ENCODE assay signal across 8 cellular contexts in the genomic region with DNA sequence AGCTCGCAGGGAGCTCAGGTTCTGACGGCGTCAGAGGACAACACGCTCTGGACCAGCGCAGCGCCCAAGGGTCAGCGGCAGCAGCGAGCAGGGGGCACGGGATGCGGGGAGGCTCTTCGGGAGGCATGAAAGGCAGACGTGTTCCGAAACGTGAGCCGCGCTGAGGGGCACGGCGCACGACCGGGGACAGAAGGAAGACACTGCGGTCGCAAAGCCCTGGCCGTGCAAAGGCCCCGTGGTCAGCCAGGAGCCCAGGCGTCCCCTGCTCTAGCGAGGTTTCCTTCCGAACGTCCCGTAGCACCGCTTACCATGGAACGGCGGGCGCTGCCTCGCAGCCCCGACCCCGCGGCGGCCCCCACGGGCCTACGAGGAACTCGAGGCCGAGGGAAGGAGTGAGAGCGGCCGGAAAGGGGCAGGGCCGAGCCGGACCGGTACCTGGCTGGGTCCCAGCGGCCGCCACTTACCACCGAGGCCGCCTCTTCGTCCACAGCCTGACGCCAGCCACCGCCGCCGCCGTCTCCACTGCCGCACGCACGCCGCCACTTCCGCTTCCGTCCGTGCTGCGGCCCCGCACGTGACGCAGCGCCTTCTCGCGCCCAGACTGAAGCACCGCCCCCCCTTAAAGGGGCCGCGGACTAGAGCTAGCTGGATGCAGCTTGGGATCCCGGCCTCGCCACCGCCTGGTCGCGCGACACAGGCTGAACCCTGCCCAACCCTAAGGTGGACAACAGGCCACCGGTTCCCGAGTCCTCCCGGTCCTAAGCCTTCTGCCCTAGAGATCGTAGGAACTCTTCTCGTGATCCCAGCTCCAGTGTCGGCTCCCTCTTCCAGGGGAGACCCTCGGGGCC. TPM values are rescaled to one million over a fixed set of nuclear protein-coding genes. Genes with fewer than 3 reads are reported as not detected.
DNase-seq lines count a peak whose midpoint lies in the region; ATAC-seq and TF ChIP-seq lines count a peak whose summit lies in the region.

No MANE protein-coding gene starts in this region.

- H3K9me3 Mint-ChIP-seq in activated naive CD4-positive, alpha-beta T cell treated with anti-CD3 and anti-CD28 coated beads, Interleukin-2, amount 50 U/mL, for 24 hours: no peaks in the 10 kb centered on the region

- TF ChIP-seq RAD21 in HCT116 (IDR thresholded peaks at IDR 0.05; ENCODE audit: low read depth): no peak

- POLR2A ChIA-PET in HCT116 (lab: Charles Lee): interaction anchor here (0.8 to 1.1 kb wide), 5 partner anchors 9 to 30 kb away, joined by 3 to 10 read pairs (median 5); a partner anchor contains a TSS

- peak overlapping the region; percentile 95 for H3K27ac ChIP-seq in HCT116 (ENCODE audit: low read depth, low read length)
- H3K27ac ChIP-seq in SK-N-MC: peak overlapping the region; percentile 87
- peak overlapping the region; percentile 71 to 93 for H3K27ac ChIP-seq in thoracic aorta

- H3K36me3 Mint-ChIP-seq in activated naive CD4-positive, alpha-beta T cell treated with anti-CD3 and anti-CD28 coated beads, Interleukin-2, amount 50 U/mL, for 24 hours: peaks cover 4% of the 10 kb centered on the region

- H3K27me3 Mint-ChIP-seq in activated naive CD4-positive, alpha-beta T cell treated with anti-CD3 and anti-CD28 coated beads, Interleukin-2, amount 50 U/mL, for 24 hours: no peaks in the 10 kb centered on the region

- H2AFZ ChIP-seq in HCT116 (ENCODE audit: low read depth, low read length, poor library complexity, severe bottlenecking): no peak overlapping the region

- CTCF ChIA-PET in HCT116 (lab: Charles Lee): interaction anchor here (0.7 to 3.3 kb wide), 4 partner anchors 9 to 54 kb away, joined by 3 to 12 read pairs (median 3); no protein-coding TSS in a partner anchor

- intact Hi-C loops in HCT116 (cut with micrococcal nuclease): no loop called here

- TSS peak; percentile 71 for BruUV-seq in HCT116 (replicated peaks; lab: Mats Ljungman, UMichigan)

- H3K9me3 ChIP-seq in HCT116 (ENCODE audit: control insufficient read depth in 1 of 2, insufficient read depth in 1 of 2, low read depth in 1 of 2, low read length in 2 of 2): no peaks in the 10 kb centered on the region
- no peaks in the 10 kb centered on the region for H3K9me3 ChIP-seq in SK-N-MC (ENCODE audit: low read depth, low read length)
- H3K9me3 ChIP-seq in thoracic aorta: no peaks in the 10 kb centered on the region

- H3K9ac ChIP-seq in HCT116 (ENCODE audit: low read length) (peak overlapping the region; percentile 95), SK-N-MC (ENCODE audit: insufficient read length) (peak overlapping the region; percentile 97)

- DNase-seq in GDM1 (lab: John Stamatoyannopoulos, UW) (peak; percentile 88), HCT116 (ENCODE audit: low read depth, low spot score) (peak; percentile 68), MV-4-11 (lab: John Stamatoyannopoulos, UW) (peak; percentile 93), SK-N-MC (ENCODE audit: low read depth, low spot score) (no peak), glomerular visceral epithelial cell (ENCODE audit: extremely low spot score) (peak; percentile 89), omental fat pad (ENCODE audit: low spot score) (peak; percentile 85), thoracic aorta (ENCODE audit: low spot score) (peak; percentile 74)

- peak; percentile 96 for ATAC-seq in HCT116
- ATAC-seq in omental fat pad (ENCODE audit: low FRiP score): peak; percentile 90
- ATAC-seq in thoracic aorta (ENCODE audit: insufficient number of reproducible peaks, low FRiP score, low read depth): peak; percentile 81

- peak; percentile 69 for TF ChIP-seq POLR2A in HCT116 (IDR thresholded peaks at IDR 0.05; ENCODE audit: borderline replicate concordance, extremely low read depth, insufficient read depth, insufficient read length)

- no peaks in the 10 kb centered on the region for H3K27me3 ChIP-seq in HCT116 (ENCODE audit: insufficient read depth, low read length)
- H3K27me3 ChIP-seq in thoracic aorta (replicated peaks; ENCODE audit: insufficient read depth): no peaks in the 10 kb centered on the region

- H3K36me3 ChIP-seq in HCT116 (ENCODE audit: control insufficient read depth in 1 of 2, insufficient read depth in 2 of 2, low read length in 2 of 2) (peaks cover 3 to 13% of the 10 kb centered on the region in 2 experiments; a peak in 2 of 4 replicates), SK-N-MC (ENCODE audit: insufficient read depth, low read length) (peaks cover 4% of the 10 kb centered on the region; the same call in 1 of the 2 replicates), thoracic aorta (no peaks in the 10 kb centered on the region)

- H3K9me2 ChIP-seq in HCT116 (ENCODE audit: insufficient read depth): no peaks in the 10 kb centered on the region

- H3K4me2 ChIP-seq in HCT116 (ENCODE audit: low read length): peak overlapping the region; percentile 98

- H3K4me1 Mint-ChIP-seq in activated naive CD4-positive, alpha-beta T cell treated with anti-CD3 and anti-CD28 coated beads, Interleukin-2, amount 50 U/mL, for 24 hours: peaks cover 14% of the 10 kb centered on the region

- H3K4me3 ChIP-seq in HCT116 (replicated peaks in 1 of 2; ENCODE audit: low read depth in 1 of 2, low read length in 2 of 2) (peak overlapping the region; percentile 76 to 95), SK-N-MC (peak overlapping the region; percentile 98), thoracic aorta (peak overlapping the region; percentile 71)

- H3K4me1 ChIP-seq in HCT116 (ENCODE audit: control insufficient read depth in 1 of 2, insufficient read depth in 2 of 2, low read length in 2 of 2) (peaks cover 12 to 20% of the 10 kb centered on the region in 2 experiments), thoracic aorta (ENCODE audit: control insufficient read depth in 1 of 2, low read depth in 2 of 2) (peaks cover 29 to 41% of the 10 kb centered on the region in 2 donors)

- TF ChIP-seq CTCF in HCT116 (IDR thresholded peaks at IDR 0.05 in 2 of 3, conservative IDR thresholded peaks at IDR 0.05 in 1 of 3; ENCODE audit: borderline replicate concordance in 1 of 3, insufficient read depth in 1 of 3, low read depth in 2 of 3, low read length in 2 of 3) (peak in 1 of 3 experiments; percentile 14; a peak in 1 of 6 replicates), omental fat pad (IDR thresholded peaks at IDR 0.05) (no peak), thoracic aorta (IDR thresholded peaks at IDR 0.05) (no peak)

- H3K27ac Mint-ChIP-seq in activated naive CD4-positive, alpha-beta T cell treated with anti-CD3 and anti-CD28 coated beads, Interleukin-2, amount 50 U/mL, for 24 hours: peak overlapping the region; percentile 95

- H3K4me3 Mint-ChIP-seq in activated naive CD4-positive, alpha-beta T cell treated with anti-CD3 and anti-CD28 coated beads, Interleukin-2, amount 50 U/mL, for 24 hours: peak overlapping the region; percentile 98

- peaks cover 11% of the 10 kb centered on the region; the same call in 1 of the 2 replicates for H4K20me1 ChIP-seq in HCT116 (ENCODE audit: insufficient read depth)

- H3K79me2 ChIP-seq in HCT116 (ENCODE audit: insufficient read depth, low read length): peaks cover 54% of the 10 kb centered on the region

- RAD21 ChIA-PET in HCT116 (lab: Charles Lee; ENCODE audit: low non-redundant PET in 1 of 2, low total read pairs in 2 of 2, uncharacterized antibody in 2 of 2, unreplicated experiment in 2 of 2): no interaction called here

TF ChIP-seq in HCT116, 20 proteins besides CTCF, POLR2A, EP300 and RAD21 (continues in another document):
- peak; percentile 89 for TF ChIP-seq POLR2AphosphoS5 (IDR thresholded peaks at IDR 0.05; ENCODE audit: low read depth, low read length)
- TF ChIP-seq TCF7L2 (IDR thresholded peaks at IDR 0.05; ENCODE audit: borderline replicate concordance, extremely low read depth, insufficient read depth, insufficient read length): peak; percentile 65
- TF ChIP-seq, protein P1, sequence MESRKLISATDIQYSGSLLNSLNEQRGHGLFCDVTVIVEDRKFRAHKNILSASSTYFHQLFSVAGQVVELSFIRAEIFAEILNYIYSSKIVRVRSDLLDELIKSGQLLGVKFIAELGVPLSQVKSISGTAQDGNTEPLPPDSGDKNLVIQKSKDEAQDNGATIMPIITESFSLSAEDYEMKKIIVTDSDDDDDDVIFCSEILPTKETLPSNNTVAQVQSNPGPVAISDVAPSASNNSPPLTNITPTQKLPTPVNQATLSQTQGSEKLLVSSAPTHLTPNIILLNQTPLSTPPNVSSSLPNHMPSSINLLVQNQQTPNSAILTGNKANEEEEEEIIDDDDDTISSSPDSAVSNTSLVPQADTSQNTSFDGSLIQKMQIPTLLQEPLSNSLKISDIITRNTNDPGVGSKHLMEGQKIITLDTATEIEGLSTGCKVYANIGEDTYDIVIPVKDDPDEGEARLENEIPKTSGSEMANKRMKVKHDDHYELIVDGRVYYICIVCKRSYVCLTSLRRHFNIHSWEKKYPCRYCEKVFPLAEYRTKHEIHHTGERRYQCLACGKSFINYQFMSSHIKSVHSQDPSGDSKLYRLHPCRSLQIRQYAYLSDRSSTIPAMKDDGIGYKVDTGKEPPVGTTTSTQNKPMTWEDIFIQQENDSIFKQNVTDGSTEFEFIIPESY (IDR thresholded peaks at IDR 0.05; ENCODE audit: extremely low read depth, insufficient replicate concordance, low read length): peak; percentile 80
- TF ChIP-seq YY1 (IDR thresholded peaks at IDR 0.05; ENCODE audit: extremely low read depth, insufficient replicate concordance, low read depth, low read length): peak; percentile 29
- peak; percentile 59; the same call in 1 of the 2 replicates for TF ChIP-seq ZFX (IDR thresholded peaks at IDR 0.05)
- TF ChIP-seq, protein P2, sequence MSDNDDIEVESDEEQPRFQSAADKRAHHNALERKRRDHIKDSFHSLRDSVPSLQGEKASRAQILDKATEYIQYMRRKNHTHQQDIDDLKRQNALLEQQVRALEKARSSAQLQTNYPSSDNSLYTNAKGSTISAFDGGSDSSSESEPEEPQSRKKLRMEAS (IDR thresholded peaks at IDR 0.05): peak; percentile 99
- no peak for TF ChIP-seq EZH2 (IDR thresholded peaks at IDR 0.05)
- TF ChIP-seq SIN3A (IDR thresholded peaks at IDR 0.05; ENCODE audit: low read depth): peak; percentile 99

RNA-seq across cellular contexts. Expression of a gene that starts 9.4 kb away (rescaled TPM):
- total RNA-seq in HCT116 (2021; ENCODE audit: unreplicated experiment) (68.2 TPM), omental fat pad (100 to 1,000 TPM in 1 of 4 donors, 10 to 100 TPM in 3; 70.1 to 117 (median 87.8) TPM), thoracic aorta (100 to 1,000 TPM in 1 of 2 donors, 10 to 100 TPM in 1; 96.8 to 143 TPM)
- polyA plus RNA-seq in HCT116 (2012): 39.6 and 42.3 TPM in 2 replicates

RNA-seq across cellular contexts. Expression of a gene that starts 12.5 kb away (rescaled TPM):
- 64.3 TPM for total RNA-seq in HCT116 (2021; ENCODE audit: unreplicated experiment)
- polyA plus RNA-seq in HCT116 (2012): 29.9 and 33.0 TPM in 2 replicates
- 10 to 100 TPM in 1 of 4 donors, 1 to 10 TPM in 3; 4.0 to 19.5 (median 6.7) TPM for total RNA-seq in omental fat pad
- total RNA-seq in thoracic aorta: 10 to 100 TPM in 1 of 2 donors, 1 to 10 TPM in 1; 7.7 to 11.0 TPM

RNA-seq across cellular contexts. Expression of a gene that starts 27.6 kb away (rescaled TPM):
- 52.2 TPM for total RNA-seq in HCT116 (2021; ENCODE audit: unreplicated experiment)
- 37.4 and 54.0 TPM in 2 replicates for polyA plus RNA-seq in HCT116 (2012)
- total RNA-seq in omental fat pad: 10 to 100 TPM; 17.0 to 31.3 (median 19.6) TPM
- total RNA-seq in thoracic aorta: 10 to 100 TPM; 18.2 to 24.5 TPM

RNA-seq across cellular contexts. Expression of a gene that starts 29.3 kb away (rescaled TPM):
- total RNA-seq in HCT116 (2021; ENCODE audit: unreplicated experiment) (15.9 TPM), omental fat pad (1 to 10 TPM; 2.4 to 6.2 (median 3.9) TPM), thoracic aorta (1 to 10 TPM; 3.9 to 8.4 TPM)
- polyA plus RNA-seq in HCT116 (2012): 6.2 and 7.5 TPM in 2 replicates

RNA-seq across cellular contexts. Expression of a gene that starts 29.3 kb away (rescaled TPM):
- 63.3 TPM for total RNA-seq in HCT116 (2021; ENCODE audit: unreplicated experiment)
- 47.3 and 49.9 TPM in 2 replicates for polyA plus RNA-seq in HCT116 (2012)
- total RNA-seq in omental fat pad: 10 to 100 TPM; 38.0 to 57.8 (median 45.6) TPM
- 10 to 100 TPM; 44.1 to 73.7 TPM for total RNA-seq in thoracic aorta
